Comparison of ENCODE assay signal across 1 cellular context in the genomic region with DNA sequence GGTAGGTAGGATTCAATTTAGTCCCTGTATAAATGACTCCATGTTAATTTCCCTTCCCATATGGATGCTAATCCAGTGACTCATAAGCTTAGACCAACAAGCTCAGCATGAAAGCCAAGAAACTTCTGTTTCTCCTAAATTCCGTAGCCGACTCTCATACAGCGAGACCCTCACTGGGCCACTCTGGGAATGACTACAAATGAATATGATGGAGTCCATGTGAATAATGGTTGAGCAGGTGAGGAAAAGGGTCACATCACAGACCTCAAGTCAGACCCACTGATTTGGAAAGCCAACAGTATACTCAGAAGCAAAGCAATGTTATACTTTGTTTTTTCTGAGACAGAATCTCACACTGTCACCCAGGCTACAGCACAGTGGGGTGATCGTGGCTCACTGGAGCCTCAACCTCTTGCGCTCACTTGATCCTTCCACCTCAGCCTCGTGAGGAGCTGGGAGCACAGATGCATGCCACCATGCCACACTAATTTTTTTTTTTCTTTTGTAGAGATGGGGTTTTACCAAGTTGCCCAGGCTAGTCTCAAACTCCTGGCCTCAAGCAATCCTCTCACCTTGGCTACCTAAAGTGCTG.
TF ChIP-seq lines count a peak whose summit lies in the region.

No MANE protein-coding gene starts in this region.

TF ChIP-seq in HEK293, 187 proteins besides CTCF, POLR2A, EP300 and RAD21:
- TF ChIP-seq, protein P1, sequence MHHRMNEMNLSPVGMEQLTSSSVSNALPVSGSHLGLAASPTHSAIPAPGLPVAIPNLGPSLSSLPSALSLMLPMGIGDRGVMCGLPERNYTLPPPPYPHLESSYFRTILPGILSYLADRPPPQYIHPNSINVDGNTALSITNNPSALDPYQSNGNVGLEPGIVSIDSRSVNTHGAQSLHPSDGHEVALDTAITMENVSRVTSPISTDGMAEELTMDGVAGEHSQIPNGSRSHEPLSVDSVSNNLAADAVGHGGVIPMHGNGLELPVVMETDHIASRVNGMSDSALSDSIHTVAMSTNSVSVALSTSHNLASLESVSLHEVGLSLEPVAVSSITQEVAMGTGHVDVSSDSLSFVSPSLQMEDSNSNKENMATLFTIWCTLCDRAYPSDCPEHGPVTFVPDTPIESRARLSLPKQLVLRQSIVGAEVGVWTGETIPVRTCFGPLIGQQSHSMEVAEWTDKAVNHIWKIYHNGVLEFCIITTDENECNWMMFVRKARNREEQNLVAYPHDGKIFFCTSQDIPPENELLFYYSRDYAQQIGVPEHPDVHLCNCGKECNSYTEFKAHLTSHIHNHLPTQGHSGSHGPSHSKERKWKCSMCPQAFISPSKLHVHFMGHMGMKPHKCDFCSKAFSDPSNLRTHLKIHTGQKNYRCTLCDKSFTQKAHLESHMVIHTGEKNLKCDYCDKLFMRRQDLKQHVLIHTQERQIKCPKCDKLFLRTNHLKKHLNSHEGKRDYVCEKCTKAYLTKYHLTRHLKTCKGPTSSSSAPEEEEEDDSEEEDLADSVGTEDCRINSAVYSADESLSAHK (tag by site-specific recombination; IDR thresholded peaks at IDR 0.05) = peak; percentile 75
- TF ChIP-seq, protein P2, sequence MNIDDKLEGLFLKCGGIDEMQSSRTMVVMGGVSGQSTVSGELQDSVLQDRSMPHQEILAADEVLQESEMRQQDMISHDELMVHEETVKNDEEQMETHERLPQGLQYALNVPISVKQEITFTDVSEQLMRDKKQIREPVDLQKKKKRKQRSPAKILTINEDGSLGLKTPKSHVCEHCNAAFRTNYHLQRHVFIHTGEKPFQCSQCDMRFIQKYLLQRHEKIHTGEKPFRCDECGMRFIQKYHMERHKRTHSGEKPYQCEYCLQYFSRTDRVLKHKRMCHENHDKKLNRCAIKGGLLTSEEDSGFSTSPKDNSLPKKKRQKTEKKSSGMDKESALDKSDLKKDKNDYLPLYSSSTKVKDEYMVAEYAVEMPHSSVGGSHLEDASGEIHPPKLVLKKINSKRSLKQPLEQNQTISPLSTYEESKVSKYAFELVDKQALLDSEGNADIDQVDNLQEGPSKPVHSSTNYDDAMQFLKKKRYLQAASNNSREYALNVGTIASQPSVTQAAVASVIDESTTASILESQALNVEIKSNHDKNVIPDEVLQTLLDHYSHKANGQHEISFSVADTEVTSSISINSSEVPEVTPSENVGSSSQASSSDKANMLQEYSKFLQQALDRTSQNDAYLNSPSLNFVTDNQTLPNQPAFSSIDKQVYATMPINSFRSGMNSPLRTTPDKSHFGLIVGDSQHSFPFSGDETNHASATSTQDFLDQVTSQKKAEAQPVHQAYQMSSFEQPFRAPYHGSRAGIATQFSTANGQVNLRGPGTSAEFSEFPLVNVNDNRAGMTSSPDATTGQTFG (tag by site-specific recombination; IDR thresholded peaks at IDR 0.05; ENCODE audit: borderline replicate concordance) = no peak
- TF ChIP-seq SP7 (tag by site-specific recombination; IDR thresholded peaks at IDR 0.05) (peak; percentile 13; the same call in 1 of the 2 replicates), OSR2 (tag by site-specific recombination; IDR thresholded peaks at IDR 0.05) (peak; percentile 66), ZNF600 (tag by site-specific recombination; IDR thresholded peaks at IDR 0.05) (peak; percentile 84), ZBTB17 (tag by site-specific recombination; IDR thresholded peaks at IDR 0.05) (peak; percentile 54; the same call in 1 of the 2 replicates), PRDM1 (tag by site-specific recombination; IDR thresholded peaks at IDR 0.05) (0 out of 2 replicates have a peak, but pooled peaks have one; percentile 62), ZNF10 (tag by site-specific recombination; IDR thresholded peaks at IDR 0.05) (no peak), RBAK (tag by site-specific recombination; IDR thresholded peaks at IDR 0.05) (no peak), ZNF629 (tag by site-specific recombination; IDR thresholded peaks at IDR 0.05) (0 out of 2 replicates have a peak, but pooled peaks have one; percentile 11), IKZF3 (tag by site-specific recombination; IDR thresholded peaks at IDR 0.05) (peak; percentile 79)
- TF ChIP-seq, protein P3, sequence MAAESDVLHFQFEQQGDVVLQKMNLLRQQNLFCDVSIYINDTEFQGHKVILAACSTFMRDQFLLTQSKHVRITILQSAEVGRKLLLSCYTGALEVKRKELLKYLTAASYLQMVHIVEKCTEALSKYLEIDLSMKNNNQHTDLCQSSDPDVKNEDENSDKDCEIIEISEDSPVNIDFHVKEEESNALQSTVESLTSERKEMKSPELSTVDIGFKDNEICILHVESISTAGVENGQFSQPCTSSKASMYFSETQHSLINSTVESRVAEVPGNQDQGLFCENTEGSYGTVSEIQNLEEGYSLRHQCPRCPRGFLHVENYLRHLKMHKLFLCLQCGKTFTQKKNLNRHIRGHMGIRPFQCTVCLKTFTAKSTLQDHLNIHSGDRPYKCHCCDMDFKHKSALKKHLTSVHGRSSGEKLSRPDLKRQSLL (tag by site-specific recombination; IDR thresholded peaks at IDR 0.05) = peak; percentile 41; the same call in 1 of the 2 replicates
- TF ChIP-seq, protein P4, sequence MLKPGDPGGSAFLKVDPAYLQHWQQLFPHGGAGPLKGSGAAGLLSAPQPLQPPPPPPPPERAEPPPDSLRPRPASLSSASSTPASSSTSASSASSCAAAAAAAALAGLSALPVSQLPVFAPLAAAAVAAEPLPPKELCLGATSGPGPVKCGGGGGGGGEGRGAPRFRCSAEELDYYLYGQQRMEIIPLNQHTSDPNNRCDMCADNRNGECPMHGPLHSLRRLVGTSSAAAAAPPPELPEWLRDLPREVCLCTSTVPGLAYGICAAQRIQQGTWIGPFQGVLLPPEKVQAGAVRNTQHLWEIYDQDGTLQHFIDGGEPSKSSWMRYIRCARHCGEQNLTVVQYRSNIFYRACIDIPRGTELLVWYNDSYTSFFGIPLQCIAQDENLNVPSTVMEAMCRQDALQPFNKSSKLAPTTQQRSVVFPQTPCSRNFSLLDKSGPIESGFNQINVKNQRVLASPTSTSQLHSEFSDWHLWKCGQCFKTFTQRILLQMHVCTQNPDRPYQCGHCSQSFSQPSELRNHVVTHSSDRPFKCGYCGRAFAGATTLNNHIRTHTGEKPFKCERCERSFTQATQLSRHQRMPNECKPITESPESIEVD (tag by site-specific recombination; IDR thresholded peaks at IDR 0.05) = 0 out of 2 replicates have a peak, but pooled peaks have one; percentile 9
